In genomic region chr14:93100098-93100497, GRCh38 we compare ENCODE assay signal across 24 cellular contexts. TPM values are rescaled to one million over a fixed set of nuclear protein-coding genes. Genes with fewer than 3 reads are reported as not detected.
DNase-seq lines count a peak whose midpoint lies in the region; ATAC-seq and TF ChIP-seq lines count a peak whose summit lies in the region.
"Had no signal": no experiment of that assay in that cellular context is flagged by ENCODE, and none has a peak within 500 bp of the region (broad histone marks: within the 10 kb centered on the region; RNA-seq: fewer than 3 reads in every experiment).

No MANE protein-coding gene starts in this region.

- no peak overlapping the region for H3K4me2 ChIP-seq in neuronal stem cell (ENCODE audit: insufficient read depth, low read length, poor library complexity, severe bottlenecking)

- H3K4me3 ChIP-seq in neuronal stem cell (ENCODE audit: low read length in 2 of 2), result no peak overlapping the region
- H3K4me3 ChIP-seq: adrenal gland, lung, SK-N-MC had no signal

- peak overlapping the region; percentile 60 for H3K14ac ChIP-seq in neuronal stem cell (ENCODE audit: low read length)

- H3K36me3 ChIP-seq in neuronal stem cell (replicated peaks in 1 of 2; ENCODE audit: control insufficient read depth in 2 of 2, insufficient read depth in 2 of 2, low read length in 2 of 2), result no peaks in the 10 kb centered on the region
- H3K36me3 ChIP-seq: adrenal gland had no signal

- H2BK15ac ChIP-seq in neuronal stem cell (ENCODE audit: low read length), result no peak overlapping the region

- peak overlapping the region; percentile 25 for H2BK5ac ChIP-seq in neuronal stem cell (ENCODE audit: low read length)

- H3K9me3 Mint-ChIP-seq in T-helper 2 cell treated with Interferon-gamma antibody and Interleukin-4, amounts not matched to agents 5 μg/mL and 100 μg/mL, for 36 hours, result no peaks in the 10 kb centered on the region

- no peaks in the 10 kb centered on the region for H3K9me3 ChIP-seq in neuronal stem cell (replicated peaks in 1 of 2; ENCODE audit: control insufficient read depth in 2 of 2, insufficient read depth in 1 of 2, low read depth in 1 of 2, low read length in 2 of 2)
- H3K9me3 ChIP-seq: adrenal gland had no signal

- peaks cover 8% of the 10 kb centered on the region for H3K79me1 ChIP-seq in neuronal stem cell (ENCODE audit: low read depth, low read length)

- no peak overlapping the region for H4K91ac ChIP-seq in neuronal stem cell (ENCODE audit: low read depth, low read length, poor library complexity)

- peaks cover 41% of the 10 kb centered on the region for H3K4me1 Mint-ChIP-seq in T-helper 2 cell treated with Interferon-gamma antibody and Interleukin-4, amounts not matched to agents 5 μg/mL and 100 μg/mL, for 36 hours (ENCODE audit: low read depth)

- no CpG with 5 or more reads among the region's 3 CpGs for WGBS in neuronal stem cell (ENCODE audit: extremely low coverage in 2 of 2, insufficient read length in 2 of 2, insufficient replicate concordance in 1 of 2), 2 donors

- H3K4ac ChIP-seq in neuronal stem cell (ENCODE audit: low read length), result no peak overlapping the region

- peaks cover 23% of the 10 kb centered on the region for H3K4me1 ChIP-seq in foreskin keratinocyte
- H3K4me1 ChIP-seq in neuronal stem cell (ENCODE audit: control insufficient read depth in 2 of 2, insufficient read depth in 1 of 2, low read depth in 1 of 2, low read length in 2 of 2), result peaks cover 5 to 10% of the 10 kb centered on the region in 2 donors

- no peak overlapping the region for H2AFZ ChIP-seq in neuronal stem cell (ENCODE audit: low read length)

- H3K27me3 Mint-ChIP-seq in T-helper 2 cell treated with Interferon-gamma antibody and Interleukin-4, amounts not matched to agents 5 μg/mL and 100 μg/mL, for 36 hours (ENCODE audit: low read depth), result no peaks in the 10 kb centered on the region
- H3K27me3 Mint-ChIP-seq: activated CD4-positive, alpha-beta T cell treated with anti-CD3 and anti-CD28 coated beads for 36 hours; CD4-positive, CD25-positive, alpha-beta regulatory T cell; progenitor cell of endocrine pancreas had no signal

- peak overlapping the region; percentile 51 for H3K27ac Mint-ChIP-seq in T-helper 2 cell treated with Interferon-gamma antibody and Interleukin-4, amounts not matched to agents 5 μg/mL and 100 μg/mL, for 36 hours
- H3K27ac Mint-ChIP-seq: activated CD4-positive, alpha-beta T cell treated with anti-CD3 and anti-CD28 coated beads for 36 hours; progenitor cell of endocrine pancreas had no signal

- peaks cover 1% of the 10 kb centered on the region for H3K36me3 Mint-ChIP-seq in T-helper 2 cell treated with Interferon-gamma antibody and Interleukin-4, amounts not matched to agents 5 μg/mL and 100 μg/mL, for 36 hours (ENCODE audit: low read depth)

- no peak for DNase-seq in T-helper 2 cell treated with Interferon-gamma antibody and Interleukin-4, amounts not matched to agents 5 μg/mL and 100 μg/mL, for 36 hours (ENCODE audit: low spot score)
- DNase-seq in T-helper 2 cell (no peak), RWPE1 (ENCODE audit: low spot score) (no peak), foreskin keratinocyte (peak in 1 of 2 donors; percentile 69), neuronal stem cell (ENCODE audit: low spot score) (no peak), amniotic stem cell (lab: John Stamatoyannopoulos, UW) (no peak)
- DNase-seq: 8988T; activated CD4-positive, alpha-beta T cell treated with anti-CD3 and anti-CD28 coated beads for 36 hours; activated naive CD4-positive, alpha-beta T cell; activated T-cell treated with anti-CD3 and anti-CD28 coated beads, Interleukin-2, amount 50 U/mL, for 48 hours; adrenal gland; CD4-positive, CD25-positive, alpha-beta regulatory T cell; Kasumi-1; MV-4-11; NCI-H1436 treated with DMSO at 0.1 percent for 48 hours; stimulated activated CD4-positive, alpha-beta T cell treated with anti-CD3 and anti-CD28 coated beads, Interleukin-4, amount 100 ng/mL, for 4 hours; stimulated activated naive CD4-positive, alpha-beta T cell had no signal

- CTCF ChIA-PET in RWPE1 (lab: Yijun Ruan, JAX), result interaction anchor here (0.6 kb wide), 1 partner anchor 104 kb away, joined by 6 read pairs; no protein-coding TSS in a partner anchor

- H3K27me3 ChIP-seq in foreskin keratinocyte, result no peaks in the 10 kb centered on the region
- no peaks in the 10 kb centered on the region for H3K27me3 ChIP-seq in neuronal stem cell (ENCODE audit: control insufficient read depth in 3 of 3, insufficient read depth in 3 of 3, low read depth in 1 of 3, low read length in 3 of 3)
- H3K27me3 ChIP-seq: adrenal gland had no signal

- no peak overlapping the region for H4K8ac ChIP-seq in neuronal stem cell (ENCODE audit: low read depth, low read length)

- peak overlapping the region; percentile 47 for H2BK12ac ChIP-seq in neuronal stem cell (ENCODE audit: low read length)

- ATAC-seq in foreskin keratinocyte (peak; percentile 66), HG02852 (IDR thresholded peaks at IDR 0.05; ENCODE audit: unreplicated experiment) (no peak), GM21515 (IDR thresholded peaks at IDR 0.05; ENCODE audit: unreplicated experiment) (no peak)
- ATAC-seq: activated CD4-positive, alpha-beta T cell treated with anti-CD3 and anti-CD28 coated beads for 36 hours; sciatic nerve had no signal

- H3K23ac ChIP-seq in neuronal stem cell (ENCODE audit: low read depth, low read length, poor library complexity), result no peak overlapping the region

- no peak overlapping the region for H2BK120ac ChIP-seq in neuronal stem cell (ENCODE audit: low read depth, low read length)

- H2AK5ac ChIP-seq in neuronal stem cell (ENCODE audit: low read depth, low read length), result peak overlapping the region; percentile 23

- H3K27ac ChIP-seq in RWPE1 (peak overlapping the region; percentile 76), foreskin keratinocyte (peak overlapping the region; percentile 23), neuronal stem cell (replicated peaks; ENCODE audit: low read length) (no peak overlapping the region)
- H3K27ac ChIP-seq: adrenal gland, HL-60, SK-N-MC had no signal

- POLR2A ChIA-PET in RWPE1 (lab: Yijun Ruan, JAX; ENCODE audit: low non-redundant PET), result no interaction called here

- H3K9ac ChIP-seq in neuronal stem cell (ENCODE audit: low read depth, low read length, poor library complexity), result no peak overlapping the region

- TF ChIP-seq CTCF in RWPE1 (conservative IDR thresholded peaks at IDR 0.05; ENCODE audit: low read depth) (no peak), foreskin keratinocyte (conservative IDR thresholded peaks at IDR 0.05) (no peak)

- peak overlapping the region; percentile 72 for H3K18ac ChIP-seq in neuronal stem cell (ENCODE audit: low read length)

- no peak overlapping the region for H3K4me3 Mint-ChIP-seq in T-helper 2 cell treated with Interferon-gamma antibody and Interleukin-4, amounts not matched to agents 5 μg/mL and 100 μg/mL, for 36 hours
- H3K4me3 Mint-ChIP-seq: activated CD4-positive, alpha-beta T cell treated with anti-CD3 and anti-CD28 coated beads for 36 hours had no signal

RNA-seq across cellular contexts. Expression of gene ITPK1, which starts 15.6 kb away (rescaled TPM):
- 77.9 and 94.3 TPM in 2 replicates for total RNA-seq in foreskin keratinocyte
- 55.4 and 75.3 TPM in 2 replicates for polyA plus RNA-seq in foreskin keratinocyte
- 22.2 TPM for polyA plus RNA-seq in neuronal stem cell (2013, experiment 1 of 2)
- 24.0 TPM for polyA plus RNA-seq in neuronal stem cell (2013, experiment 2 of 2)
